In the genomic region with DNA sequence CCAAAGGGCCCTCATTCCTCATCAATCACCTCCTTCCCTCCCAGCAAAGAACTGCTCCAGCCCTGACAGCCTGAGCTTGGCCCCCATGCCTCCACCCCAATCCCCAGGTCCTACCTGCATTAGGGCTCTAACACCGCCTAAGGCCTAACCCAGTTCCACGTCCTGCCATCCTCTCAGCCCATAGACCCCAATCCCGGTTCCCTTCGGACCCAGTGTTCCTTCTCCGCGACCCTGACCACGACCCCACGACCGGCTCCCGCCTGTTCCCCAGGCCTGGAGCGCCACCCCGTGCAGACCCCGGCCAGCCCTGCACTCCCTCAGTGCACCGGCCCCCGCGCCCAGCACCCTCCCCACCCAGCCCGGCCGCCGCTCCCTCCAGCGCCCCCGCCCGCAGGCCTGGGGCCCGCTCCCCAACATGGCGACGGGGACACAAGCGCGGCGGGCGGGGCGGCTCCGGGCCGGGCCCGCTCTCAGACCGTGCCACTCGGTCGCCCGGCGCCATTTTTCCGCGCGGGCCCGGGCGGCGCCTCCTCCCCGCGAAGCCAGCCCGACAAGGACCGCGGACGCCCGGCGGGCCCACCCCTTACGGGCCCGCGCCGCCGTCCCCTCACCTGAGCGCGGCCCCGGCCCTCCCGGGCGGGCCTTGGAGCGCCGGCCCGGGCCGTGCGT, we compare ENCODE assay signal across 8 cellular contexts. TPM values are rescaled to one million over a fixed set of nuclear protein-coding genes. Genes with fewer than 3 reads are reported as not detected.
DNase-seq lines count a peak whose midpoint lies in the region; ATAC-seq and TF ChIP-seq lines count a peak whose summit lies in the region.

No MANE protein-coding gene starts in this region.

- peaks cover 49% of the 10 kb centered on the region for H3K79me2 ChIP-seq in neural cell (replicated peaks; ENCODE audit: insufficient read depth, low read length)

- no peak for TF ChIP-seq CTCF in fibroblast of villous mesenchyme (IDR thresholded peaks at IDR 0.05; ENCODE audit: insufficient read depth, low read depth, low read length)
- peak; percentile 45 for TF ChIP-seq CTCF in neural cell (IDR thresholded peaks at IDR 0.05; ENCODE audit: poor library complexity, severe bottlenecking)

- peak overlapping the region; percentile 98 to 100 (median 100) for H3K9ac ChIP-seq in BLaER1 treated with 17β-estradiol and CSF1 and Interleukin-3, amounts not matched to agents 10 nM and 100 nM
- H3K9ac ChIP-seq in neural cell (ENCODE audit: low read length): peak overlapping the region; percentile 97

- TF ChIP-seq EP300 in neural cell (conservative IDR thresholded peaks at IDR 0.05; ENCODE audit: poor library complexity, severe bottlenecking): peak; percentile 24

- peak overlapping the region; percentile 84 for H2AFZ ChIP-seq in neural cell (ENCODE audit: low read depth, low read length)

- H3K9me3 ChIP-seq in BLaER1 treated with 17β-estradiol and CSF1 and Interleukin-3, amounts not matched to agents 10 nM and 100 nM (replicated peaks in 1 of 11): 0 out of 22 replicates have a peak, but pooled peaks cover 0 to 6% (median 0%) of the 10 kb centered on the region in 11 experiments
- H3K9me3 ChIP-seq in neural cell (ENCODE audit: low read length): no peaks in the 10 kb centered on the region

- peaks cover 21 to 49% (median 38%) of the 10 kb centered on the region in 11 experiments; a peak in 20 of 22 replicates for H4K20me1 ChIP-seq in BLaER1 treated with 17β-estradiol and CSF1 and Interleukin-3, amounts not matched to agents 10 nM and 100 nM
- no peaks in the 10 kb centered on the region for H4K20me1 ChIP-seq in neural cell (ENCODE audit: insufficient read depth)

- peaks cover 3 to 26% (median 15%) of the 10 kb centered on the region in 11 experiments; a peak in 9 of 22 replicates for H3K36me3 ChIP-seq in BLaER1 treated with 17β-estradiol and CSF1 and Interleukin-3, amounts not matched to agents 10 nM and 100 nM
- no peaks in the 10 kb centered on the region for H3K36me3 ChIP-seq in neural cell (ENCODE audit: insufficient read depth, low read length)

- H3K4me3 ChIP-seq in BLaER1 treated with 17β-estradiol and CSF1 and Interleukin-3, amounts not matched to agents 10 nM and 100 nM: peak overlapping the region; percentile 75 to 95 (median 90)
- H3K4me3 ChIP-seq in fibroblast of villous mesenchyme (ENCODE audit: low read depth, low read length) (peak overlapping the region; percentile 78), neural cell (ENCODE audit: low read length) (peak overlapping the region; percentile 93)

- no peaks in the 10 kb centered on the region for H3K27me3 ChIP-seq in BLaER1 treated with 17β-estradiol and CSF1 and Interleukin-3, amounts not matched to agents 10 nM and 100 nM
- H3K27me3 ChIP-seq in neural cell (ENCODE audit: insufficient read depth, low read depth, low read length): no peaks in the 10 kb centered on the region

- H3K27me3 Mint-ChIP-seq in stimulated activated naive CD8-positive, alpha-beta T cell treated with anti-CD3 and anti-CD28 coated beads, Interleukin-15, amount 100 ng/mL, for 72 hours: no peaks in the 10 kb centered on the region

- peak; percentile 50 for DNase-seq in RKO (ENCODE audit: low spot score)
- peak; percentile 56 for DNase-seq in activated effector memory CD4-positive, alpha-beta T cell treated with Interleukin-2 at 50 U/mL for 16 hours
- DNase-seq in fibroblast of villous mesenchyme (ENCODE audit: low read depth): peak; percentile 43
- peak; percentile 70 to 76 for DNase-seq in stimulated activated naive CD8-positive, alpha-beta T cell treated with anti-CD3 and anti-CD28 coated beads, Interleukin-15, amount 100 ng/mL, for 72 hours

- H3K4me1 Mint-ChIP-seq in stimulated activated naive CD8-positive, alpha-beta T cell treated with anti-CD3 and anti-CD28 coated beads, Interleukin-15, amount 100 ng/mL, for 72 hours: peaks cover 34% of the 10 kb centered on the region

- ATAC-seq in GM19324 (IDR thresholded peaks at IDR 0.05; ENCODE audit: low FRiP score, unreplicated experiment) (peak; percentile 74), HG03460 (IDR thresholded peaks at IDR 0.05; ENCODE audit: unreplicated experiment) (peak; percentile 72)
- ATAC-seq in stimulated activated naive CD8-positive, alpha-beta T cell treated with anti-CD3 and anti-CD28 coated beads, Interleukin-15, amount 100 ng/mL, for 72 hours: peak; percentile 92

- TF ChIP-seq RAD21 in neural cell (conservative IDR thresholded peaks at IDR 0.05): peak; percentile 37

- H3K9me3 Mint-ChIP-seq in stimulated activated naive CD8-positive, alpha-beta T cell treated with anti-CD3 and anti-CD28 coated beads, Interleukin-15, amount 100 ng/mL, for 72 hours: no peaks in the 10 kb centered on the region

- peak overlapping the region; percentile 97 to 100 (median 100) for H3K27ac ChIP-seq in BLaER1 treated with 17β-estradiol and CSF1 and Interleukin-3, amounts not matched to agents 10 nM and 100 nM
- H3K27ac ChIP-seq in neural cell (ENCODE audit: low read length): peak overlapping the region; percentile 94

- H3K9me2 ChIP-seq in neural cell (ENCODE audit: insufficient read depth, low read length): no peaks in the 10 kb centered on the region

- H3F3A ChIP-seq in neural cell (ENCODE audit: insufficient read depth, low read length, poor library complexity, severe bottlenecking): no peaks in the 10 kb centered on the region

- peaks cover 14 to 30% (median 23%) of the 10 kb centered on the region in 10 experiments for H3K4me1 ChIP-seq in BLaER1 treated with 17β-estradiol and CSF1 and Interleukin-3, amounts not matched to agents 10 nM and 100 nM

- peak overlapping the region; percentile 94 to 96 for H3K27ac Mint-ChIP-seq in stimulated activated naive CD8-positive, alpha-beta T cell treated with anti-CD3 and anti-CD28 coated beads, Interleukin-15, amount 100 ng/mL, for 72 hours

- H3K4me3 Mint-ChIP-seq in stimulated activated naive CD8-positive, alpha-beta T cell treated with anti-CD3 and anti-CD28 coated beads, Interleukin-15, amount 100 ng/mL, for 72 hours: peak overlapping the region; percentile 94

- H3K4me2 ChIP-seq in BLaER1 treated with 17β-estradiol and CSF1 and Interleukin-3, amounts not matched to agents 10 nM and 100 nM: peak overlapping the region; percentile 75 to 97 (median 88)
- H3K4me2 ChIP-seq in neural cell (ENCODE audit: low read length): peak overlapping the region; percentile 88

TF ChIP-seq in neural cell, 6 proteins besides CTCF, POLR2A, EP300 and RAD21:
- TF ChIP-seq, protein P1, sequence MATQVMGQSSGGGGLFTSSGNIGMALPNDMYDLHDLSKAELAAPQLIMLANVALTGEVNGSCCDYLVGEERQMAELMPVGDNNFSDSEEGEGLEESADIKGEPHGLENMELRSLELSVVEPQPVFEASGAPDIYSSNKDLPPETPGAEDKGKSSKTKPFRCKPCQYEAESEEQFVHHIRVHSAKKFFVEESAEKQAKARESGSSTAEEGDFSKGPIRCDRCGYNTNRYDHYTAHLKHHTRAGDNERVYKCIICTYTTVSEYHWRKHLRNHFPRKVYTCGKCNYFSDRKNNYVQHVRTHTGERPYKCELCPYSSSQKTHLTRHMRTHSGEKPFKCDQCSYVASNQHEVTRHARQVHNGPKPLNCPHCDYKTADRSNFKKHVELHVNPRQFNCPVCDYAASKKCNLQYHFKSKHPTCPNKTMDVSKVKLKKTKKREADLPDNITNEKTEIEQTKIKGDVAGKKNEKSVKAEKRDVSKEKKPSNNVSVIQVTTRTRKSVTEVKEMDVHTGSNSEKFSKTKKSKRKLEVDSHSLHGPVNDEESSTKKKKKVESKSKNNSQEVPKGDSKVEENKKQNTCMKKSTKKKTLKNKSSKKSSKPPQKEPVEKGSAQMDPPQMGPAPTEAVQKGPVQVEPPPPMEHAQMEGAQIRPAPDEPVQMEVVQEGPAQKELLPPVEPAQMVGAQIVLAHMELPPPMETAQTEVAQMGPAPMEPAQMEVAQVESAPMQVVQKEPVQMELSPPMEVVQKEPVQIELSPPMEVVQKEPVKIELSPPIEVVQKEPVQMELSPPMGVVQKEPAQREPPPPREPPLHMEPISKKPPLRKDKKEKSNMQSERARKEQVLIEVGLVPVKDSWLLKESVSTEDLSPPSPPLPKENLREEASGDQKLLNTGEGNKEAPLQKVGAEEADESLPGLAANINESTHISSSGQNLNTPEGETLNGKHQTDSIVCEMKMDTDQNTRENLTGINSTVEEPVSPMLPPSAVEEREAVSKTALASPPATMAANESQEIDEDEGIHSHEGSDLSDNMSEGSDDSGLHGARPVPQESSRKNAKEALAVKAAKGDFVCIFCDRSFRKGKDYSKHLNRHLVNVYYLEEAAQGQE (IDR thresholded peaks at IDR 0.05; ENCODE audit: borderline replicate concordance): peak; percentile 76
- peak; percentile 78 for TF ChIP-seq TAF1 (IDR thresholded peaks at IDR 0.05; ENCODE audit: low read depth)
- TF ChIP-seq EZH2 (IDR thresholded peaks at IDR 0.05; ENCODE audit: borderline replicate concordance, insufficient read depth, low read length, poor library complexity, severe bottlenecking): no peak
- TF ChIP-seq MXI1 (conservative IDR thresholded peaks at IDR 0.05; ENCODE audit: poor library complexity, severe bottlenecking): peak; percentile 31
- peak; percentile 25 for TF ChIP-seq SMC3 (conservative IDR thresholded peaks at IDR 0.05; ENCODE audit: poor library complexity)
- TF ChIP-seq POLR2AphosphoS5 (IDR thresholded peaks at IDR 0.05): peak; percentile 47

RNA-seq across cellular contexts. Expression of a gene that starts 0.5 kb away (rescaled TPM):
- total RNA-seq in fibroblast of villous mesenchyme: 6.4 and 8.6 TPM in 2 replicates
- 10.8 and 13.0 TPM in 2 replicates for polyA plus RNA-seq in neural cell
- polyA minus RNA-seq in neural cell: 39.0 and 43.2 TPM in 2 replicates

RNA-seq across cellular contexts. Expression of a gene that starts 47.7 kb away (rescaled TPM):
- total RNA-seq in fibroblast of villous mesenchyme: 9.3 and 9.5 TPM in 2 replicates
- polyA plus RNA-seq in neural cell: 42.9 and 45.4 TPM in 2 replicates
- polyA minus RNA-seq in neural cell: 29.4 and 38.7 TPM in 2 replicates

RNA-seq across cellular contexts. Expression of a gene that starts 51.4 kb away (rescaled TPM):
- 101 and 102 TPM in 2 replicates for total RNA-seq in fibroblast of villous mesenchyme
- 12.3 and 27.7 TPM in 2 replicates for polyA plus RNA-seq in neural cell
- polyA minus RNA-seq in neural cell: 13.7 and 17.3 TPM in 2 replicates

Comparison
In these comparisons a context has a peak if more than half of its experiments do, and no peak if none do; other contexts are left out.
1. Peak in every context shown above with its lines: DNase-seq, ATAC-seq, H3K4me3 ChIP-seq and H3K27ac ChIP-seq.